ENCODE assay signal across 7 cellular contexts in the genomic region with DNA sequence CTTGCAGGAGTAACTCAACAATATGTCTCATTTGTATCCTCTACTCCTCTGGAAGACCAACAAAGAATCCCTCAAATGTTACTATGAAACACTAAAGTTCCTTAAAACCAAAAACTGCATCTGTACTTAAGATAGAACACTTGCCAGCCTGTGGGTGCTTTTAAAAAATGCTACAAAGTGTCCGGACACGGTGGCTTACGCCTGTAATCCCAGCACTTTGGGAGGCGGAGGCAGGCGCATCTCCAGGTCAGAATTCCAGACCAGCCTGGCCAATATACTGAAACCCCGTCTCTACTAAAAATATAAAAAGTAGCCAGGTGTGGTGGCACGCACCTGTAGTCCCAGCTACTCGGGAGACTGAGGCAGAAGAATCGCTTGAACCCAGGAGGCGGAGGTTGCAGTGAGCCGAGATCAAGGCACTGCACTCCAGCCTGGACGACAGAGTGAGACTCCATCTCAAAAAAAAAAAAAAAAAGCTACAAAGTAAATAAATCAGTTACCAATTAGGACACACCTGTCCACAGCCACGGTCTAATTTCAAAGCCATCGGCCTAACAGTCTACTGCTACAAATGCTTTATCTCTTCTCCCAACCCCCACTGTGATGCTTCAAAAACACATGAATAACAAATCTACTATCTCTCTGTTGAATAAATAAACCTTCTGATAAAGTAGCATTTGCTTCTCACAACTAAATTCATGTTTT. TPM values are rescaled to one million over a fixed set of nuclear protein-coding genes. Genes with fewer than 3 reads are reported as not detected.
DNase-seq lines count a peak whose midpoint lies in the region; ATAC-seq and TF ChIP-seq lines count a peak whose summit lies in the region.
"Not testable (repeated sequence)": the region's sequence is repeated elsewhere in the genome, so short reads cannot be mapped to it uniquely, and the experiment has no call there.

No MANE protein-coding gene starts in this region.

- intact Hi-C loops in PC-9 (cut with micrococcal nuclease; ENCODE audit: unreplicated experiment); right lobe of liver (cut with DNase I): not testable (repeated sequence)

- ATAC-seq in right lobe of liver: peak; percentile 30 to 43 (median 36)

- H2AFZ ChIP-seq in PC-9: not testable (repeated sequence)

- peaks cover 82% of the 10 kb centered on the region for H3K79me2 ChIP-seq in PC-9 (ENCODE audit: low read depth)

- POLR2A ChIA-PET in PC-9 (lab: Charles Lee; ENCODE audit: unreplicated experiment): not testable (repeated sequence)

- not testable (repeated sequence) for BruUV-seq in PC-9 (replicated peaks; lab: Mats Ljungman, UMichigan)

- peak overlapping the region; percentile 100 for H3K9ac ChIP-seq in endodermal cell (ENCODE audit: extremely low read depth, low read length, poor library complexity, severe bottlenecking)

- H3K4me3 ChIP-seq in GM06990 (replicated peaks; ENCODE audit: low read depth, low read length) (peak overlapping the region; percentile 69), PC-9 (peak overlapping the region; percentile 85), endodermal cell (ENCODE audit: low read length) (peak overlapping the region; percentile 100), right lobe of liver (peak overlapping the region in 2 of 3 donors; percentile 80 to 88)

- peaks cover 30% of the 10 kb centered on the region for H3K36me3 Mint-ChIP-seq in activated naive CD4-positive, alpha-beta T cell treated with anti-CD3 and anti-CD28 coated beads, Interleukin-2, amount 10 ng/mL, durations not matched to agents 7 days and 5 days
- peaks cover 25% of the 10 kb centered on the region for H3K36me3 Mint-ChIP-seq in endodermal cell (ENCODE audit: low read depth)
- peaks cover 18% of the 10 kb centered on the region for H3K36me3 Mint-ChIP-seq in progenitor cell of endocrine pancreas (ENCODE audit: insufficient read depth)

- CTCF ChIA-PET in PC-9 (lab: Charles Lee); activated naive CD4-positive, alpha-beta T cell treated with anti-CD3 and anti-CD28 coated beads, Interleukin-2, amount 10 ng/mL, durations not matched to agents 7 days and 5 days (lab: Charles Lee): not testable (repeated sequence)

- H4K20me1 ChIP-seq in PC-9 (ENCODE audit: insufficient read depth): peaks cover 69% of the 10 kb centered on the region

- peak overlapping the region; percentile 95 for H3K4me2 ChIP-seq in PC-9

- H3K27ac Mint-ChIP-seq in activated naive CD4-positive, alpha-beta T cell treated with anti-CD3 and anti-CD28 coated beads, Interleukin-2, amount 10 ng/mL, durations not matched to agents 7 days and 5 days: peak overlapping the region; percentile 73
- H3K27ac Mint-ChIP-seq in endodermal cell: peak overlapping the region; percentile 44
- H3K27ac Mint-ChIP-seq in progenitor cell of endocrine pancreas: peak overlapping the region; percentile 91

- H3K27me3 ChIP-seq in GM06990 (replicated peaks; ENCODE audit: control insufficient read depth, insufficient read depth, low read length); PC-9 (ENCODE audit: insufficient read depth, low read depth); endodermal cell (ENCODE audit: control insufficient read depth, insufficient read depth, low read length, poor library complexity, severe bottlenecking); right lobe of liver: not testable (repeated sequence)

- H3K27ac ChIP-seq in PC-9; endodermal cell (ENCODE audit: low read depth, low read length): not testable (repeated sequence)
- peak overlapping the region in 1 of 3 donors; percentile 95 for H3K27ac ChIP-seq in right lobe of liver

- peak overlapping the region; percentile 98 for H3K4me3 Mint-ChIP-seq in activated naive CD4-positive, alpha-beta T cell treated with anti-CD3 and anti-CD28 coated beads, Interleukin-2, amount 10 ng/mL, durations not matched to agents 7 days and 5 days
- H3K4me3 Mint-ChIP-seq in endodermal cell (peak overlapping the region; percentile 97), progenitor cell of endocrine pancreas (ENCODE audit: low read depth) (peak overlapping the region; percentile 100)

- H3K27me3 Mint-ChIP-seq in activated naive CD4-positive, alpha-beta T cell treated with anti-CD3 and anti-CD28 coated beads, Interleukin-2, amount 10 ng/mL, durations not matched to agents 7 days and 5 days; endodermal cell (ENCODE audit: insufficient read depth); progenitor cell of endocrine pancreas: not testable (repeated sequence)

- H3K9me3 ChIP-seq in PC-9 (ENCODE audit: insufficient read depth, low read depth); endodermal cell (ENCODE audit: control insufficient read depth, low read length); right lobe of liver: not testable (repeated sequence)

- peaks cover 52% of the 10 kb centered on the region for H3K4me1 Mint-ChIP-seq in activated naive CD4-positive, alpha-beta T cell treated with anti-CD3 and anti-CD28 coated beads, Interleukin-2, amount 10 ng/mL, durations not matched to agents 7 days and 5 days
- H3K4me1 Mint-ChIP-seq in endodermal cell: not testable (repeated sequence)
- peaks cover 21% of the 10 kb centered on the region for H3K4me1 Mint-ChIP-seq in progenitor cell of endocrine pancreas (ENCODE audit: low read depth)

- H3F3A ChIP-seq in PC-9 (ENCODE audit: insufficient read depth, low read depth): not testable (repeated sequence)

- WGBS in endodermal cell (ENCODE audit: insufficient coverage in 1 of 2, insufficient read length in 1 of 2), 2 experiments: 79 to 85% methylated on average over 11 to 14 of the region's 14 CpGs
- WGBS in right lobe of liver (ENCODE audit: insufficient coverage, low coverage, low lambda C conversion rate, missing lambda C conversion rate): 24% methylated on average over 13 of the region's 14 CpGs

- not testable (repeated sequence) for H3K36me3 ChIP-seq in GM06990 (ENCODE audit: control insufficient read depth, insufficient read depth, low read length)
- H3K36me3 ChIP-seq in PC-9 (ENCODE audit: low read depth) (peaks cover 20% of the 10 kb centered on the region), endodermal cell (ENCODE audit: control insufficient read depth, insufficient read depth, low read length) (peaks cover 31% of the 10 kb centered on the region), right lobe of liver (peaks cover 0 to 21% (median 8%) of the 10 kb centered on the region in 4 donors)

- peaks cover 23% of the 10 kb centered on the region for H3K4me1 ChIP-seq in PC-9 (replicated peaks; ENCODE audit: insufficient read depth)
- not testable (repeated sequence) for H3K4me1 ChIP-seq in endodermal cell (ENCODE audit: control insufficient read depth, insufficient read depth, low read length)
- peaks cover 0 to 42% (median 16%) of the 10 kb centered on the region in 4 donors for H3K4me1 ChIP-seq in right lobe of liver

- H3K9me3 Mint-ChIP-seq in activated naive CD4-positive, alpha-beta T cell treated with anti-CD3 and anti-CD28 coated beads, Interleukin-2, amount 10 ng/mL, durations not matched to agents 7 days and 5 days; endodermal cell; progenitor cell of endocrine pancreas (ENCODE audit: low read depth): not testable (repeated sequence)

- DNase-seq in GM06990 (ENCODE audit: extremely low read depth, insufficient read length); PC-9; activated naive CD4-positive, alpha-beta T cell treated with anti-CD3 and anti-CD28 coated beads, Interleukin-2, amount 10 ng/mL, durations not matched to agents 7 days and 5 days; endodermal cell; progenitor cell of endocrine pancreas (ENCODE audit: low spot score, unreplicated experiment): not testable (repeated sequence)
- DNase-seq in NCI-H128 (lab: John Stamatoyannopoulos, UW; ENCODE audit: unreplicated experiment) (peak; percentile 29), right lobe of liver (peak in 1 of 3 donors; percentile 53)

- H3K9me2 ChIP-seq in PC-9 (ENCODE audit: insufficient read depth): not testable (repeated sequence)

- not testable (repeated sequence) for TF ChIP-seq CTCF in GM06990 (IDR thresholded peaks at IDR 0.05; ENCODE audit: insufficient read depth, low read length, poor library complexity, severe bottlenecking); PC-9 (conservative IDR thresholded peaks at IDR 0.05); endodermal cell (conservative IDR thresholded peaks at IDR 0.05); right lobe of liver (IDR thresholded peaks at IDR 0.05); progenitor cell of endocrine pancreas (IDR thresholded peaks at IDR 0.05; ENCODE audit: unreplicated experiment)

- not testable (repeated sequence) for TF ChIP-seq POLR2A in right lobe of liver (IDR thresholded peaks at IDR 0.05)

RNA-seq across cellular contexts. Expression of a gene that starts 3.2 kb away (rescaled TPM):
- total RNA-seq in PC-9 (2021): 99.2 and 117 TPM in 2 replicates
- total RNA-seq in endodermal cell: 100 to 1,000 TPM; 207 to 210 TPM
- polyA plus RNA-seq in endodermal cell (2013, experiment 1 of 2): 94.8 TPM
- 90.9 TPM for polyA plus RNA-seq in endodermal cell (2013, experiment 2 of 2)
- total RNA-seq in right lobe of liver: 10 to 100 TPM; 30.9 to 51.6 (median 42.0) TPM
- 244 and 249 TPM in 2 replicates for total RNA-seq in progenitor cell of endocrine pancreas
